3 cellular contexts compared by ENCODE assay signal in genomic region chr2:15593327-15593705, GRCh38.
TF ChIP-seq lines count a peak whose summit lies in the region.

No MANE protein-coding gene starts in this region.

TF ChIP-seq in SK-N-SH, 30 proteins besides CTCF, POLR2A, EP300 and RAD21 (continues in another document):
- TF ChIP-seq FOXJ3 (CRISPR knock-in tag; IDR thresholded peaks at IDR 0.05) (no peak), CHD2 (IDR thresholded peaks at IDR 0.05; ENCODE audit: low read length, partially characterized antibody) (no peak), REST (IDR thresholded peaks at IDR 0.05; ENCODE audit: low read depth, low read length) (no peak), USF1 (IDR thresholded peaks at IDR 0.05; ENCODE audit: borderline replicate concordance, low read depth) (no peak), GABPA (IDR thresholded peaks at IDR 0.05; ENCODE audit: low read depth) (no peak), NFIC (IDR thresholded peaks at IDR 0.05; ENCODE audit: borderline replicate concordance) (no peak), USF2 (IDR thresholded peaks at IDR 0.05; ENCODE audit: borderline replicate concordance, low read depth, low read length) (no peak), RCOR1 (IDR thresholded peaks at IDR 0.05; ENCODE audit: low read length) (no peak), FOXM1 (IDR thresholded peaks at IDR 0.05; ENCODE audit: low read depth) (no peak), RXRA (IDR thresholded peaks at IDR 0.05; ENCODE audit: borderline replicate concordance, low read depth) (no peak), TCF12 (IDR thresholded peaks at IDR 0.05) (no peak), TEAD4 (IDR thresholded peaks at IDR 0.05; ENCODE audit: borderline replicate concordance, insufficient read depth) (no peak), MAX (IDR thresholded peaks at IDR 0.05; ENCODE audit: low read depth) (no peak), EZH2phosphoT487 (IDR thresholded peaks at IDR 0.05; ENCODE audit: borderline replicate concordance, low read depth) (no peak), MEF2A (IDR thresholded peaks at IDR 0.05; ENCODE audit: borderline replicate concordance, low read depth) (no peak), POLR2AphosphoS5 (IDR thresholded peaks at IDR 0.05; ENCODE audit: low read depth, low read length) (no peak), JUND (IDR thresholded peaks at IDR 0.05) (no peak), MXI1 (IDR thresholded peaks at IDR 0.05; ENCODE audit: low read depth, low read length) (no peak)

TF ChIP-seq in SK-N-SH treated with all-trans-retinoic acid at 6 μM for 48 hours, 23 proteins besides CTCF, POLR2A, EP300 and RAD21:
- TF ChIP-seq TCF4 (CRISPR knock-in tag; IDR thresholded peaks at IDR 0.05; ENCODE audit: borderline replicate concordance) (no peak), BACH2 (CRISPR knock-in tag; IDR thresholded peaks at IDR 0.05; ENCODE audit: borderline replicate concordance) (no peak), CREB5 (CRISPR knock-in tag; IDR thresholded peaks at IDR 0.05; ENCODE audit: low read depth) (no peak), SNAI2 (CRISPR knock-in tag; IDR thresholded peaks at IDR 0.05) (no peak), ISL1 (CRISPR knock-in tag; IDR thresholded peaks at IDR 0.05) (no peak), ZC3H10 (CRISPR knock-in tag; IDR thresholded peaks at IDR 0.05) (no peak), PATZ1 (CRISPR knock-in tag; IDR thresholded peaks at IDR 0.05; ENCODE audit: borderline replicate concordance) (no peak), ZNF8 (CRISPR knock-in tag; IDR thresholded peaks at IDR 0.05) (no peak)
TF ChIP-seq in SK-N-SH treated with all-trans-retinoic acid at 6 μM for 48 hours: peak in this region for 0.

TF ChIP-seq in H1, 55 proteins besides CTCF, POLR2A, EP300 and RAD21:
- TF ChIP-seq TAF7 (optimal IDR thresholded peaks at IDR 0.05; ENCODE audit: borderline replicate concordance, low read depth, low read length) (no peak), TBP (IDR thresholded peaks at IDR 0.05; ENCODE audit: low read depth, low read length) (no peak), NRF1 (IDR thresholded peaks at IDR 0.05; ENCODE audit: low read depth, low read length) (no peak), E2F6 (IDR thresholded peaks at IDR 0.05) (no peak), SIN3A (conservative IDR thresholded peaks at IDR 0.05 in 1 of 2, IDR thresholded peaks at IDR 0.05 in 1 of 2; ENCODE audit: low read depth in 1 of 2, low read length in 2 of 2) (no peak), GTF2F1 (IDR thresholded peaks at IDR 0.05; ENCODE audit: borderline replicate concordance, low read depth, low read length) (no peak), BCL11A (IDR thresholded peaks at IDR 0.05; ENCODE audit: low read depth in 2 of 2, low read length in 2 of 2) (no peak), CTBP2 (IDR thresholded peaks at IDR 0.05; ENCODE audit: borderline replicate concordance, insufficient read depth, insufficient read length, low read length) (no peak), TCF12 (IDR thresholded peaks at IDR 0.05; ENCODE audit: low read depth, low read length) (no peak), NANOG (IDR thresholded peaks at IDR 0.05; ENCODE audit: insufficient read depth, low read depth, low read length, poor library complexity, severe bottlenecking) (no peak), CBX8 (IDR thresholded peaks at IDR 0.05; ENCODE audit: borderline replicate concordance, low read depth, low read length) (no peak)
